Comparison of ENCODE assay signal across 16 cellular contexts in genomic region chr3:55647086-55647485, GRCh38.
DNase-seq lines count a peak whose midpoint lies in the region; ATAC-seq and TF ChIP-seq lines count a peak whose summit lies in the region.
"Had no signal": no experiment of that assay in that cellular context is flagged by ENCODE, and none has a peak within 500 bp of the region (broad histone marks: within the 10 kb centered on the region; RNA-seq: fewer than 3 reads in every experiment).

No MANE protein-coding gene starts in this region.

- H2BK5ac ChIP-seq in IMR-90 (ENCODE audit: low read depth, low read length, poor library complexity, severe bottlenecking) = no peak overlapping the region

- TF ChIP-seq POLR2A in IMR-90 (IDR thresholded peaks at IDR 0.05; ENCODE audit: low read depth, low read length) = no peak

- no peak overlapping the region for H3K9ac ChIP-seq in IMR-90 (ENCODE audit: low read depth, low read length)

- POLR2A ChIA-PET in IMR-90 (lab: Charles Lee; ENCODE audit: unreplicated experiment) = no interaction called here

- H3K14ac ChIP-seq in IMR-90 (replicated peaks; ENCODE audit: low read depth, low read length) = no peak overlapping the region

- H3K9me1 ChIP-seq in IMR-90 (ENCODE audit: insufficient read depth, low read length) = no peaks in the 10 kb centered on the region

- DNase-seq in IMR-90 = no peak
- peak; percentile 32 for DNase-seq in SK-N-DZ (ENCODE audit: low spot score)
- DNase-seq in foreskin keratinocyte = no peak
- DNase-seq in osteoblast (ENCODE audit: insufficient read length, low spot score, missing footprints) = no peak
- DNase-seq in NCI-H2196 treated with DMSO at 0.1 percent for 48 hours (lab: John Stamatoyannopoulos, UW; ENCODE audit: unreplicated experiment) = no peak
- DNase-seq in activated gamma-delta T cell (lab: John Stamatoyannopoulos, UW) = no peak
- DNase-seq: Caco-2; CD4-positive, CD25-positive, alpha-beta regulatory T cell; GOT3; NCI-H1105; NCI-H2029 treated with DMSO at 0.1 percent for 48 hours; NCI-H446; NCI-H526 treated with DMSO at 0.1 percent for 48 hours; Peyer's patch had no signal

- peak overlapping the region; percentile 34 for H2AFZ ChIP-seq in IMR-90 (replicated peaks; ENCODE audit: low read length, poor library complexity)
- peak overlapping the region; percentile 37 for H2AFZ ChIP-seq in osteoblast (ENCODE audit: low read length)

- in situ Hi-C loops in IMR-90 (cut with MboI; ENCODE audit: low sequenced_read_pairs) = no loop called here

- CTCF ChIA-PET in IMR-90 (lab: Yijun Ruan, JAX) = no interaction called here

- dilution Hi-C loops in IMR-90 (cut with HindIII; ENCODE audit: low sequenced_read_pairs, unreplicated experiment) = no loop called here

- no TSS peak for BruUV-seq in IMR-90 (replicated peaks; lab: Mats Ljungman, UMichigan)

- no peak overlapping the region for H3K23ac ChIP-seq in IMR-90 (ENCODE audit: low read depth, low read length)

- no peaks in the 10 kb centered on the region for H3K79me1 ChIP-seq in IMR-90 (ENCODE audit: low read depth in 1 of 2, low read length in 2 of 2)

- H3K27ac ChIP-seq in IMR-90 (ENCODE audit: insufficient read depth, low read length) (no peak overlapping the region), foreskin keratinocyte (no peak overlapping the region), osteoblast (ENCODE audit: low read depth, low read length) (no peak overlapping the region)
- H3K27ac ChIP-seq: Peyer's patch had no signal

- no peak for TF ChIP-seq CTCF in IMR-90 (conservative IDR thresholded peaks at IDR 0.05; ENCODE audit: low read depth, low read length)
- no peak for TF ChIP-seq CTCF in foreskin keratinocyte (conservative IDR thresholded peaks at IDR 0.05)
- TF ChIP-seq CTCF in osteoblast (IDR thresholded peaks at IDR 0.05; ENCODE audit: extremely low read depth, low read depth, low read length) = no peak

- no peak for ATAC-seq in IMR-90 (ENCODE audit: low read depth)
- ATAC-seq in foreskin keratinocyte = peak; percentile 10
- ATAC-seq in SK-N-SH treated with all-trans-retinoic acid at 6 μM for 48 hours = no peak
- no peak for ATAC-seq in HG02981 (IDR thresholded peaks at IDR 0.05; ENCODE audit: unreplicated experiment)

- no peak overlapping the region for H4K5ac ChIP-seq in IMR-90 (ENCODE audit: low read depth, low read length)

- no peak overlapping the region for H3K18ac ChIP-seq in IMR-90 (ENCODE audit: low read depth, low read length)

- H3K4me1 ChIP-seq in IMR-90 (ENCODE audit: control insufficient read depth, insufficient read depth, low read length) (no peaks in the 10 kb centered on the region), foreskin keratinocyte (no peaks in the 10 kb centered on the region), osteoblast (ENCODE audit: insufficient read depth, low read length) (peaks cover under 1% of the 10 kb centered on the region)
- H3K4me1 ChIP-seq: Caco-2, Peyer's patch had no signal

- no peaks in the 10 kb centered on the region for H3K9me3 ChIP-seq in IMR-90 (ENCODE audit: control insufficient read depth, insufficient read depth, low read length)
- H3K9me3 ChIP-seq in osteoblast (ENCODE audit: low read depth, low read length) = no peaks in the 10 kb centered on the region
- H3K9me3 ChIP-seq: Caco-2, Peyer's patch had no signal

- H2BK15ac ChIP-seq in IMR-90 (ENCODE audit: low read depth, low read length) = no peak overlapping the region

- no peak overlapping the region for H2AK5ac ChIP-seq in IMR-90 (ENCODE audit: low read depth, low read length)

- no CpG with 5 or more reads among the region's 10 CpGs for WGBS in IMR-90 (ENCODE audit: extremely low coverage in 2 of 2, insufficient read length in 1 of 2), 2 experiments

- no peaks in the 10 kb centered on the region for H3K36me3 ChIP-seq in IMR-90 (ENCODE audit: control insufficient read depth, insufficient read depth, low read length)
- no peaks in the 10 kb centered on the region for H3K36me3 ChIP-seq in osteoblast (ENCODE audit: insufficient read depth, low read length)
- H3K36me3 ChIP-seq: Peyer's patch had no signal

- no peak overlapping the region for H2BK20ac ChIP-seq in IMR-90 (ENCODE audit: low read depth, low read length)

- H4K20me1 ChIP-seq in IMR-90 (ENCODE audit: insufficient read depth, low read length) = no peaks in the 10 kb centered on the region
- no peaks in the 10 kb centered on the region for H4K20me1 ChIP-seq in osteoblast (ENCODE audit: insufficient read depth, low read length)

- H2AK9ac ChIP-seq in IMR-90 (replicated peaks; ENCODE audit: low read depth, low read length, poor library complexity) = no peak overlapping the region

- H3K27me3 ChIP-seq in IMR-90 (ENCODE audit: control insufficient read depth, insufficient read depth, low read length) (peaks cover 18% of the 10 kb centered on the region), foreskin keratinocyte (no peaks in the 10 kb centered on the region), osteoblast (ENCODE audit: insufficient read depth, low read length) (peaks cover 21% of the 10 kb centered on the region)
- H3K27me3 ChIP-seq: Peyer's patch had no signal

- H2BK120ac ChIP-seq in IMR-90 (ENCODE audit: low read depth, low read length) = no peak overlapping the region

- H3K56ac ChIP-seq in IMR-90 (ENCODE audit: extremely low read depth, insufficient read depth, low read length) = no peak overlapping the region

- no peaks in the 10 kb centered on the region for H3K79me2 ChIP-seq in osteoblast (ENCODE audit: insufficient read depth, low read length)

- H3K4me2 ChIP-seq in IMR-90 (ENCODE audit: low read depth, low read length) = no peak overlapping the region
- H3K4me2 ChIP-seq in osteoblast (ENCODE audit: insufficient read depth, low read length) = no peak overlapping the region

- TF ChIP-seq RAD21 in IMR-90 (IDR thresholded peaks at IDR 0.05; ENCODE audit: low read length) = no peak

- no peak overlapping the region for H4K8ac ChIP-seq in IMR-90 (ENCODE audit: low read depth in 2 of 2, low read length in 2 of 2)

- intact Hi-C loops in IMR-90 (cut with micrococcal nuclease) = no loop called here

- no peak overlapping the region for H3K4ac ChIP-seq in IMR-90 (ENCODE audit: low read depth, low read length)

- H3K4me3 ChIP-seq in IMR-90 (ENCODE audit: insufficient read depth, low read depth, low read length) = no peak overlapping the region
- H3K4me3 ChIP-seq in osteoblast (ENCODE audit: insufficient read depth, low read length) = no peak overlapping the region
- H3K4me3 ChIP-seq: Peyer's patch had no signal

- H4K91ac ChIP-seq in IMR-90 (ENCODE audit: insufficient read depth, low read depth, low read length) = no peak overlapping the region

TF ChIP-seq in IMR-90, 13 proteins besides CTCF, POLR2A, EP300 and RAD21:
- TF ChIP-seq CEBPB (IDR thresholded peaks at IDR 0.05; ENCODE audit: low read depth, low read length) (no peak), MAFK (IDR thresholded peaks at IDR 0.05; ENCODE audit: low read depth, low read length) (no peak), RCOR1 (IDR thresholded peaks at IDR 0.05; ENCODE audit: insufficient replicate concordance, low read length) (no peak), RFX5 (IDR thresholded peaks at IDR 0.05; ENCODE audit: low read depth, low read length) (no peak), SMC3 (IDR thresholded peaks at IDR 0.05; ENCODE audit: low read depth, low read length) (no peak), BHLHE40 (IDR thresholded peaks at IDR 0.05; ENCODE audit: low read depth, low read length) (no peak), ELK1 (IDR thresholded peaks at IDR 0.05; ENCODE audit: borderline replicate concordance, low read depth, low read length) (no peak)

TF ChIP-seq in SK-N-SH treated with all-trans-retinoic acid at 6 μM for 48 hours, 23 proteins besides CTCF, POLR2A, EP300 and RAD21:
- TF ChIP-seq RARB (CRISPR knock-in tag; IDR thresholded peaks at IDR 0.05) (no peak), ESRRG (CRISPR knock-in tag; IDR thresholded peaks at IDR 0.05) (no peak), CREB5 (CRISPR knock-in tag; IDR thresholded peaks at IDR 0.05; ENCODE audit: low read depth) (no peak), ZFP3 (CRISPR knock-in tag; IDR thresholded peaks at IDR 0.05) (no peak), SNAI2 (CRISPR knock-in tag; IDR thresholded peaks at IDR 0.05) (no peak)
